In the genomic region with DNA sequence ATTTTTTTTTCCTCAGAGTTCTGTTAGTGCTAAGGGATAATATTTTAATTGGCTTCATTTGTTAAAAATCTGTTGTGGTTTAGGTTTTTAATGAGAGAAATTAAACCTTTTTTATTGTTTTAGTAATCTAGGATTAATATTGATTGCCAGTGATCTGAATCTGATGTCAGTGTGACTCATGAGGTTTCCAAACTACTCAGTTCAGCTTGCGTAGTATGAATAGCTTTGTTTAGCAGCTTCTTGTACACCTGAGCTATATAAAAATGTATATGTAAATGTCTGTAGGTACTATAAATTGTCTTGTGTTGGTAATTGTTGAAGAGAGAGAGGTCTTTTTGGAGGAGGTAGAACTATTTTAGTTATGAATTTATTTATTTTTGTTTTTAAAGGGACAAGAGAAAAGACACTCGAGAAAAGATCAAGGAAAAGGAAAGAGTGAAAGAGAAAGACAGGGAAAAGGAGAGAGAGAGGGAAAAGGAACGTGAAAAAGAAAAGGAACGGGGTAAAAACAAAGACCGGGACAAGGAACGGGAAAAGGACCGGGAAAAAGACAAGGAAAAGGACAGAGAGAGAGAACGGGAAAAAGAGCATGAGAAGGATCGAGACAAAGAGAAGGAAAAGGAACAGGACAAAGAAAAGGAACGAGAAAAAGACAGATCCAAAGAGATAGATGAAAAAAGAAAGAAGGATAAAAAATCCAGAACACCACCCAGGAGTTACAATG, we compare ENCODE assay signal across 11 cellular contexts. TPM values are rescaled to one million over a fixed set of nuclear protein-coding genes. Genes with fewer than 3 reads are reported as not detected.
DNase-seq lines count a peak whose midpoint lies in the region; ATAC-seq and TF ChIP-seq lines count a peak whose summit lies in the region.
"Had no signal": no experiment of that assay in that cellular context is flagged by ENCODE, and none has a peak within 500 bp of the region (broad histone marks: within the 10 kb centered on the region; RNA-seq: fewer than 3 reads in every experiment).

No MANE protein-coding gene starts in this region.

- peaks cover 38% of the 10 kb centered on the region for H3F3A ChIP-seq in DOHH2 (ENCODE audit: control insufficient read depth, insufficient read depth)

- H3K79me2 ChIP-seq in DOHH2 (ENCODE audit: control insufficient read depth, low read length), result peaks cover 44% of the 10 kb centered on the region

- H3K27me3 Mint-ChIP-seq in CD4-positive, CD25-positive, alpha-beta regulatory T cell, result no peaks in the 10 kb centered on the region
- H3K27me3 Mint-ChIP-seq in activated B cell treated with CpG ODN at 0.5 μM for 24 hours, result no peaks in the 10 kb centered on the region
- H3K27me3 Mint-ChIP-seq in immature natural killer cell (ENCODE audit: low read depth in 3 of 3), result peaks cover 0 to 1% (median 0%) of the 10 kb centered on the region in 3 donors

- TF ChIP-seq POLR2A in transverse colon (IDR thresholded peaks at IDR 0.05), result no peak

- H4K20me1 ChIP-seq in DOHH2 (ENCODE audit: control insufficient read depth, insufficient read depth, low read depth, low read length), result no peaks in the 10 kb centered on the region

- H3K27ac Mint-ChIP-seq in CD4-positive, CD25-positive, alpha-beta regulatory T cell, result peak overlapping the region; percentile 34 to 92 (median 55)
- peak overlapping the region; percentile 38 for H3K27ac Mint-ChIP-seq in activated B cell treated with CpG ODN at 0.5 μM for 24 hours
- peak overlapping the region; percentile 29 to 78 (median 62) for H3K27ac Mint-ChIP-seq in immature natural killer cell

- in situ Hi-C loops in transverse colon (cut with MboI; ENCODE audit: low pct_ligation_motif_present in 1 of 4, low pct_unique_long_range_greater_than_20kb in 1 of 4, low sequenced_read_pairs in 3 of 4), result loop anchor here in 1 of 4 donors (25.0 kb wide), 1 partner anchor 433 kb away; no protein-coding TSS in a partner anchor

- no peaks in the 10 kb centered on the region for H3K27me3 ChIP-seq in CD4-positive, CD25-positive, alpha-beta regulatory T cell (ENCODE audit: control insufficient read depth, insufficient read depth, low read length)
- no peaks in the 10 kb centered on the region for H3K27me3 ChIP-seq in DOHH2 (ENCODE audit: control insufficient read depth, low read length)
- no peaks in the 10 kb centered on the region for H3K27me3 ChIP-seq in transverse colon
- H3K27me3 ChIP-seq: adrenal gland had no signal

- no peak for ATAC-seq in CD4-positive, CD25-positive, alpha-beta regulatory T cell (ENCODE audit: low read depth in 2 of 2)
- ATAC-seq in activated B cell treated with CpG ODN at 0.5 μM for 24 hours (ENCODE audit: low read depth) (no peak), HG02852 (IDR thresholded peaks at IDR 0.05; ENCODE audit: unreplicated experiment) (no peak)

- H3K4me3 Mint-ChIP-seq in CD4-positive, CD25-positive, alpha-beta regulatory T cell, result peak overlapping the region in 2 of 4 donors; percentile 44 to 61
- H3K4me3 Mint-ChIP-seq in activated B cell treated with CpG ODN at 0.5 μM for 24 hours (no peak overlapping the region), immature natural killer cell (no peak overlapping the region)

- H3K36me3 Mint-ChIP-seq in CD4-positive, CD25-positive, alpha-beta regulatory T cell, result peaks cover 32% of the 10 kb centered on the region
- H3K36me3 Mint-ChIP-seq in activated B cell treated with CpG ODN at 0.5 μM for 24 hours (ENCODE audit: low read depth), result peaks cover 62% of the 10 kb centered on the region
- H3K36me3 Mint-ChIP-seq in immature natural killer cell, result peaks cover 19 to 29% (median 21%) of the 10 kb centered on the region in 3 donors

- CTCF ChIA-PET in activated B cell treated with CpG ODN at 0.5 μM for 24 hours (lab: Charles Lee), result interaction anchor here (1.2 to 1.5 kb wide), 3 partner anchors 10 to 589 kb away, joined by 4 to 7 read pairs (median 6); no protein-coding TSS in a partner anchor

- no peak for TF ChIP-seq EP300 in transverse colon (IDR thresholded peaks at IDR 0.05; ENCODE audit: low read depth)

- H3K4me1 ChIP-seq in CD4-positive, CD25-positive, alpha-beta regulatory T cell (ENCODE audit: control insufficient read depth, insufficient read depth, low read length, poor library complexity, severe bottlenecking), result peaks cover 17% of the 10 kb centered on the region
- H3K4me1 ChIP-seq in DOHH2 (ENCODE audit: control insufficient read depth, low read length) (peaks cover 65% of the 10 kb centered on the region), transverse colon (peaks cover 0 to 8% (median 0%) of the 10 kb centered on the region in 4 donors)

- intact Hi-C loops in activated B cell treated with CpG ODN at 0.5 μM for 24 hours (cut with micrococcal nuclease), result loop anchor here (1.0 to 2.0 kb wide), 2 partner anchors 26 to 428 kb away; partner anchors contain the start of gene SREK1
- intact Hi-C loops in transverse colon (cut with DNase I; ENCODE audit: low total_unique reads), result no loop called here
- intact Hi-C loops in posterior vena cava (cut with DNase I), result no loop called here

- no peaks in the 10 kb centered on the region for H3K9me3 Mint-ChIP-seq in CD4-positive, CD25-positive, alpha-beta regulatory T cell
- no peaks in the 10 kb centered on the region for H3K9me3 Mint-ChIP-seq in activated B cell treated with CpG ODN at 0.5 μM for 24 hours
- H3K9me3 Mint-ChIP-seq in immature natural killer cell, result no peaks in the 10 kb centered on the region

- H3K4me3 ChIP-seq in CD4-positive, CD25-positive, alpha-beta regulatory T cell (ENCODE audit: low read depth, low read length), result peak overlapping the region; percentile 52
- H3K4me3 ChIP-seq in DOHH2 (ENCODE audit: low read length) (peak overlapping the region; percentile 36), transverse colon (no peak overlapping the region)
- H3K4me3 ChIP-seq: adrenal gland, HAP-1, left ventricle myocardium inferior had no signal

- peaks cover 40% of the 10 kb centered on the region for H3K36me3 ChIP-seq in CD4-positive, CD25-positive, alpha-beta regulatory T cell (ENCODE audit: control insufficient read depth, insufficient read depth, low read length)
- H3K36me3 ChIP-seq in DOHH2 (ENCODE audit: control insufficient read depth, low read length) (peaks cover 85% of the 10 kb centered on the region), transverse colon (peaks cover 0 to 50% (median 14%) of the 10 kb centered on the region in 4 donors)

- 90 to 91% methylated on average over 9 to 10 of the region's 10 CpGs for WGBS in transverse colon (ENCODE audit: low coverage in 1 of 2), 2 donors

- peak overlapping the region; percentile 63 for H3K4me2 ChIP-seq in DOHH2 (ENCODE audit: low read length)

- H3K9me2 ChIP-seq in DOHH2 (replicated peaks; ENCODE audit: control insufficient read depth, low read length), result no peaks in the 10 kb centered on the region

- no peaks in the 10 kb centered on the region for H3K9me3 ChIP-seq in CD4-positive, CD25-positive, alpha-beta regulatory T cell (ENCODE audit: control insufficient read depth in 2 of 2, low read length in 2 of 2)
- H3K9me3 ChIP-seq in DOHH2 (ENCODE audit: control insufficient read depth, insufficient read depth, low read length), result no peaks in the 10 kb centered on the region
- H3K9me3 ChIP-seq in transverse colon, result no peaks in the 10 kb centered on the region
- H3K9me3 ChIP-seq: adrenal gland, HAP-1, left ventricle myocardium inferior had no signal

- H3K27ac ChIP-seq in CD4-positive, CD25-positive, alpha-beta regulatory T cell (ENCODE audit: insufficient read depth, low read length, poor library complexity, severe bottlenecking), result peak overlapping the region; percentile 85
- H3K27ac ChIP-seq in DOHH2 (ENCODE audit: low read depth, low read length) (peak overlapping the region; percentile 74), transverse colon (no peak overlapping the region)
- H3K27ac ChIP-seq: adrenal gland, left ventricle myocardium inferior had no signal

- H3K4me1 Mint-ChIP-seq in CD4-positive, CD25-positive, alpha-beta regulatory T cell, result peaks cover 21 to 47% (median 37%) of the 10 kb centered on the region in 4 donors
- H3K4me1 Mint-ChIP-seq in activated B cell treated with CpG ODN at 0.5 μM for 24 hours, result peaks cover 14% of the 10 kb centered on the region
- H3K4me1 Mint-ChIP-seq in immature natural killer cell, result peaks cover 6 to 30% of the 10 kb centered on the region in 2 donors

- POLR2A ChIA-PET in activated B cell treated with CpG ODN at 0.5 μM for 24 hours (lab: Charles Lee), result no interaction called here

- TF ChIP-seq CTCF in DOHH2 (IDR thresholded peaks at IDR 0.05; ENCODE audit: low read depth, low read length, poor library complexity, severe bottlenecking) (no peak), activated B cell treated with CpG ODN at 0.5 μM for 24 hours (IDR thresholded peaks at IDR 0.05) (no peak), transverse colon (IDR thresholded peaks at IDR 0.05) (no peak)

- no peak for DNase-seq in CD4-positive, CD25-positive, alpha-beta regulatory T cell
- DNase-seq in activated B cell treated with CpG ODN at 0.5 μM for 24 hours, result no peak
- no peak for DNase-seq in immature natural killer cell
- no peak for DNase-seq in transverse colon
- DNase-seq in posterior vena cava (ENCODE audit: low spot score), result no peak
- DNase-seq: activated CD4-positive, alpha-beta T cell treated with anti-CD3 and anti-CD28 coated beads, Interleukin-2, amount 50 U/mL, for 4 hours; adrenal gland; left ventricle myocardium inferior had no signal

RNA-seq across cellular contexts. Expression of gene SREK1, which starts 26.3 kb away (rescaled TPM):
- 160 TPM for total RNA-seq in CD4-positive, CD25-positive, alpha-beta regulatory T cell
- 10 to 100 TPM; 14.8 to 20.0 (median 19.3) TPM for polyA plus RNA-seq in CD4-positive, CD25-positive, alpha-beta regulatory T cell
- total RNA-seq in activated B cell treated with CpG ODN at 0.5 μM for 24 hours, result 78.2 and 104 TPM in 2 replicates
- 10 to 100 TPM; 13.1 to 27.4 (median 15.3) TPM for polyA plus RNA-seq in immature natural killer cell
- total RNA-seq in transverse colon, result 100 to 1,000 TPM in 3 of 4 donors, 10 to 100 TPM in 1; 81.6 to 152 (median 129) TPM
- total RNA-seq in posterior vena cava, result 10 to 100 TPM; 56.1 to 62.0 TPM

Comparison
In these comparisons a context has a peak if more than half of its experiments do, and no peak if none do; other contexts are left out.
1. H3K27ac ChIP-seq: peak in CD4-positive, CD25-positive, alpha-beta regulatory T cell (single experiment) and DOHH2 (single experiment); none in transverse colon (0 of 4).
2. H3K4me3 ChIP-seq: peak in CD4-positive, CD25-positive, alpha-beta regulatory T cell (single experiment) and DOHH2 (single experiment); none in transverse colon (0 of 4).
3. Peak in every context shown above with its lines, with median percentiles within 50 percentile points of each other: H3K27ac Mint-ChIP-seq.